In the genomic region with DNA sequence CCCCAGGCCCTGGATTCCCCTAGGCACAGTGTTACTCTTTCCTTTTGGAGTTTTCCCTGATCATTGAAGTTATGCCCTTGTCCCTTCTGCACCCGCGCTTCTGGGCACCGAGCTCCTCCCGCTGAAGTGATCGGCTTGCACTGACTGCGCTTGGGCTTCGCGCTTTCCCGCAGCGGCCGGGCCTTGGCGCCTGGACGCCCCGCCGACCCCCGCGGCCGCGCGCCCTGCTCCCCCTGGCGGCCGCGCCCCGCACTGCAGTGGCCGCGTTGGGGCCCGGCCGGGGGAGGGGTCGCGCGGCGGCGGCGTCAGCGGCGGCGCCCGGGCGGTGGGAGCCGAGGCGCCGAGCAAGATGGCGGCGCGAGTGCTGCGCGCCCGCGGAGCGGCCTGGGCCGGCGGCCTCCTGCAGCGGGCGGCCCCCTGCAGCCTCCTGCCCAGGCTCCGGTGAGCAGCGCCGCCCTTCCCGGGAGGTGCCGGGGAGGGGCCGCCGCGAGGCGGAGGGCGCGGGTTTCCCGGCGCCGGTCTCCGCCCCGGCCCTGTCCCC, we compare ENCODE assay signal across 1 cellular context.
TF ChIP-seq lines count a peak whose summit lies in the region.

A gene (plus strand): TSS at position 325 of the 541 bp plus-strand sequence. CDS start 25 bp downstream, at position 350.

TF ChIP-seq in K562, 482 proteins besides CTCF, POLR2A, EP300 and RAD21 (continued from another document and continues in another):
- TF ChIP-seq NFXL1 (CRISPR knock-in tag; IDR thresholded peaks at IDR 0.05) (no peak), GTF2F1 (IDR thresholded peaks at IDR 0.05; ENCODE audit: low read depth, low read length) (no peak), RBBP5 (IDR thresholded peaks at IDR 0.05; ENCODE audit: borderline replicate concordance, insufficient read depth, low read length, poor library complexity, severe bottlenecking) (peak; percentile 86), NONO (IDR thresholded peaks at IDR 0.05; ENCODE audit: low read depth in 2 of 2, low read length in 1 of 2) (peak; percentile 67 to 71; a peak in 3 of 4 replicates), PHF8 (IDR thresholded peaks at IDR 0.05; ENCODE audit: borderline replicate concordance, low read length) (peak; percentile 93; the same call in 1 of the 2 replicates), RUNX1 (IDR thresholded peaks at IDR 0.05; ENCODE audit: low read depth) (no peak), ZBTB8A (IDR thresholded peaks at IDR 0.05; ENCODE audit: partially characterized antibody) (no peak), RFX7 (CRISPR knock-in tag; IDR thresholded peaks at IDR 0.05) (no peak), YY1 (IDR thresholded peaks at IDR 0.05; ENCODE audit: borderline replicate concordance in 1 of 3, control insufficient read depth in 1 of 3, extremely low read depth in 1 of 3, insufficient read depth in 3 of 3, insufficient read length in 1 of 3, insufficient replicate concordance in 2 of 3, low read depth in 1 of 3, low read length in 2 of 3) (peak; percentile 79 to 95 (median 93)), MECOM (CRISPR knock-in tag; IDR thresholded peaks at IDR 0.05) (no peak), SMAD4 (CRISPR knock-in tag; conservative IDR thresholded peaks at IDR 0.05) (peak; percentile 73), ZNF175 (CRISPR knock-in tag; IDR thresholded peaks at IDR 0.05; ENCODE audit: low read depth) (peak; percentile 44; the same call in 1 of the 2 replicates), C11orf30 (IDR thresholded peaks at IDR 0.05; ENCODE audit: low read depth) (no peak), GTF2A2 (tag; IDR thresholded peaks at IDR 0.05) (no peak), MYNN (IDR thresholded peaks at IDR 0.05) (no peak), MYNN (CRISPR knock-in tag; IDR thresholded peaks at IDR 0.05) (no peak), CBX8 (IDR thresholded peaks at IDR 0.05; ENCODE audit: borderline replicate concordance, extremely low read depth, low read depth, low read length, poor library complexity, severe bottlenecking) (no peak), MAZ (CRISPR knock-in tag; conservative IDR thresholded peaks at IDR 0.05 in 1 of 2, IDR thresholded peaks at IDR 0.05 in 1 of 2) (peak in 1 of 2 experiments; percentile 78; a peak in 1 of 4 replicates), ARID2 (IDR thresholded peaks at IDR 0.05) (no peak), HMGN3 (IDR thresholded peaks at IDR 0.05; ENCODE audit: borderline replicate concordance, extremely low read depth, insufficient read length, low read depth, low read length) (peak; percentile 44), MYBL2 (IDR thresholded peaks at IDR 0.05; ENCODE audit: low read depth) (no peak), MYBL2 (CRISPR knock-in tag; IDR thresholded peaks at IDR 0.05; ENCODE audit: borderline replicate concordance) (no peak), NFIC (IDR thresholded peaks at IDR 0.05) (no peak), TOE1 (IDR thresholded peaks at IDR 0.05; ENCODE audit: borderline replicate concordance) (no peak), TOE1 (CRISPR knock-in tag; IDR thresholded peaks at IDR 0.05; ENCODE audit: borderline replicate concordance, low read depth) (no peak), STAG1 (CRISPR knock-in tag; IDR thresholded peaks at IDR 0.05; ENCODE audit: borderline replicate concordance) (no peak), POLR2G (IDR thresholded peaks at IDR 0.05; ENCODE audit: low read depth, low read length) (peak; percentile 91), ESRRA (IDR thresholded peaks at IDR 0.05; ENCODE audit: borderline replicate concordance, low read depth) (no peak), ATF7 (IDR thresholded peaks at IDR 0.05) (no peak), MCM2 (IDR thresholded peaks at IDR 0.05; ENCODE audit: low read depth) (no peak), LCOR (CRISPR knock-in tag; IDR thresholded peaks at IDR 0.05) (no peak), HCFC1 (IDR thresholded peaks at IDR 0.05; ENCODE audit: low read depth, low read length) (peak; percentile 31; the same call in 1 of the 2 replicates), SRF (CRISPR knock-in tag; IDR thresholded peaks at IDR 0.05) (no peak), DACH1 (IDR thresholded peaks at IDR 0.05; ENCODE audit: partially characterized antibody) (no peak), MYC (IDR thresholded peaks at IDR 0.05; ENCODE audit: low read depth, low read length) (peak; percentile 44; the same call in 1 of the 2 replicates), MYC (CRISPR knock-in tag; IDR thresholded peaks at IDR 0.05; ENCODE audit: borderline replicate concordance, low read depth) (no peak), CCAR2 (IDR thresholded peaks at IDR 0.05; ENCODE audit: low read depth, low read length) (no peak), FOXA3 (CRISPR knock-in tag; conservative IDR thresholded peaks at IDR 0.05 in 1 of 2, IDR thresholded peaks at IDR 0.05 in 1 of 2) (no peak), GABPA (tag; conservative IDR thresholded peaks at IDR 0.05; ENCODE audit: low read depth) (0 out of 2 replicates have a peak, but pooled peaks have one; percentile 22), CTBP1 (IDR thresholded peaks at IDR 0.05; ENCODE audit: borderline replicate concordance) (peak; percentile 15; the same call in 1 of the 2 replicates), SIN3A (IDR thresholded peaks at IDR 0.05; ENCODE audit: borderline replicate concordance in 2 of 2, control insufficient read depth in 1 of 2, low read depth in 2 of 2, low read length in 2 of 2) (peak; percentile 13 to 31; a peak in 1 of 4 replicates)
- TF ChIP-seq, protein P1, sequence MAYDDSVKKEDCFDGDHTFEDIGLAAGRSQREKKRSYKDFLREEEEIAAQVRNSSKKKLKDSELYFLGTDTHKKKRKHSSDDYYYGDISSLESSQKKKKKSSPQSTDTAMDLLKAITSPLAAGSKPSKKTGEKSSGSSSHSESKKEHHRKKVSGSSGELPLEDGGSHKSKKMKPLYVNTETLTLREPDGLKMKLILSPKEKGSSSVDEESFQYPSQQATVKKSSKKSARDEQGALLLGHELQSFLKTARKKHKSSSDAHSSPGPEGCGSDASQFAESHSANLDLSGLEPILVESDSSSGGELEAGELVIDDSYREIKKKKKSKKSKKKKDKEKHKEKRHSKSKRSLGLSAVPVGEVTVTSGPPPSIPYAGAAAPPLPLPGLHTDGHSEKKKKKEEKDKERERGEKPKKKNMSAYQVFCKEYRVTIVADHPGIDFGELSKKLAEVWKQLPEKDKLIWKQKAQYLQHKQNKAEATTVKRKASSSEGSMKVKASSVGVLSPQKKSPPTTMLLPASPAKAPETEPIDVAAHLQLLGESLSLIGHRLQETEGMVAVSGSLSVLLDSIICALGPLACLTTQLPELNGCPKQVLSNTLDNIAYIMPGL (CRISPR knock-in tag; IDR thresholded peaks at IDR 0.05) = no peak
- TF ChIP-seq, protein P2, sequence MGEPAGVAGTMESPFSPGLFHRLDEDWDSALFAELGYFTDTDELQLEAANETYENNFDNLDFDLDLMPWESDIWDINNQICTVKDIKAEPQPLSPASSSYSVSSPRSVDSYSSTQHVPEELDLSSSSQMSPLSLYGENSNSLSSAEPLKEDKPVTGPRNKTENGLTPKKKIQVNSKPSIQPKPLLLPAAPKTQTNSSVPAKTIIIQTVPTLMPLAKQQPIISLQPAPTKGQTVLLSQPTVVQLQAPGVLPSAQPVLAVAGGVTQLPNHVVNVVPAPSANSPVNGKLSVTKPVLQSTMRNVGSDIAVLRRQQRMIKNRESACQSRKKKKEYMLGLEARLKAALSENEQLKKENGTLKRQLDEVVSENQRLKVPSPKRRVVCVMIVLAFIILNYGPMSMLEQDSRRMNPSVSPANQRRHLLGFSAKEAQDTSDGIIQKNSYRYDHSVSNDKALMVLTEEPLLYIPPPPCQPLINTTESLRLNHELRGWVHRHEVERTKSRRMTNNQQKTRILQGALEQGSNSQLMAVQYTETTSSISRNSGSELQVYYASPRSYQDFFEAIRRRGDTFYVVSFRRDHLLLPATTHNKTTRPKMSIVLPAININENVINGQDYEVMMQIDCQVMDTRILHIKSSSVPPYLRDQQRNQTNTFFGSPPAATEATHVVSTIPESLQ (CRISPR knock-in tag; IDR thresholded peaks at IDR 0.05) = no peak
- TF ChIP-seq, protein P3, sequence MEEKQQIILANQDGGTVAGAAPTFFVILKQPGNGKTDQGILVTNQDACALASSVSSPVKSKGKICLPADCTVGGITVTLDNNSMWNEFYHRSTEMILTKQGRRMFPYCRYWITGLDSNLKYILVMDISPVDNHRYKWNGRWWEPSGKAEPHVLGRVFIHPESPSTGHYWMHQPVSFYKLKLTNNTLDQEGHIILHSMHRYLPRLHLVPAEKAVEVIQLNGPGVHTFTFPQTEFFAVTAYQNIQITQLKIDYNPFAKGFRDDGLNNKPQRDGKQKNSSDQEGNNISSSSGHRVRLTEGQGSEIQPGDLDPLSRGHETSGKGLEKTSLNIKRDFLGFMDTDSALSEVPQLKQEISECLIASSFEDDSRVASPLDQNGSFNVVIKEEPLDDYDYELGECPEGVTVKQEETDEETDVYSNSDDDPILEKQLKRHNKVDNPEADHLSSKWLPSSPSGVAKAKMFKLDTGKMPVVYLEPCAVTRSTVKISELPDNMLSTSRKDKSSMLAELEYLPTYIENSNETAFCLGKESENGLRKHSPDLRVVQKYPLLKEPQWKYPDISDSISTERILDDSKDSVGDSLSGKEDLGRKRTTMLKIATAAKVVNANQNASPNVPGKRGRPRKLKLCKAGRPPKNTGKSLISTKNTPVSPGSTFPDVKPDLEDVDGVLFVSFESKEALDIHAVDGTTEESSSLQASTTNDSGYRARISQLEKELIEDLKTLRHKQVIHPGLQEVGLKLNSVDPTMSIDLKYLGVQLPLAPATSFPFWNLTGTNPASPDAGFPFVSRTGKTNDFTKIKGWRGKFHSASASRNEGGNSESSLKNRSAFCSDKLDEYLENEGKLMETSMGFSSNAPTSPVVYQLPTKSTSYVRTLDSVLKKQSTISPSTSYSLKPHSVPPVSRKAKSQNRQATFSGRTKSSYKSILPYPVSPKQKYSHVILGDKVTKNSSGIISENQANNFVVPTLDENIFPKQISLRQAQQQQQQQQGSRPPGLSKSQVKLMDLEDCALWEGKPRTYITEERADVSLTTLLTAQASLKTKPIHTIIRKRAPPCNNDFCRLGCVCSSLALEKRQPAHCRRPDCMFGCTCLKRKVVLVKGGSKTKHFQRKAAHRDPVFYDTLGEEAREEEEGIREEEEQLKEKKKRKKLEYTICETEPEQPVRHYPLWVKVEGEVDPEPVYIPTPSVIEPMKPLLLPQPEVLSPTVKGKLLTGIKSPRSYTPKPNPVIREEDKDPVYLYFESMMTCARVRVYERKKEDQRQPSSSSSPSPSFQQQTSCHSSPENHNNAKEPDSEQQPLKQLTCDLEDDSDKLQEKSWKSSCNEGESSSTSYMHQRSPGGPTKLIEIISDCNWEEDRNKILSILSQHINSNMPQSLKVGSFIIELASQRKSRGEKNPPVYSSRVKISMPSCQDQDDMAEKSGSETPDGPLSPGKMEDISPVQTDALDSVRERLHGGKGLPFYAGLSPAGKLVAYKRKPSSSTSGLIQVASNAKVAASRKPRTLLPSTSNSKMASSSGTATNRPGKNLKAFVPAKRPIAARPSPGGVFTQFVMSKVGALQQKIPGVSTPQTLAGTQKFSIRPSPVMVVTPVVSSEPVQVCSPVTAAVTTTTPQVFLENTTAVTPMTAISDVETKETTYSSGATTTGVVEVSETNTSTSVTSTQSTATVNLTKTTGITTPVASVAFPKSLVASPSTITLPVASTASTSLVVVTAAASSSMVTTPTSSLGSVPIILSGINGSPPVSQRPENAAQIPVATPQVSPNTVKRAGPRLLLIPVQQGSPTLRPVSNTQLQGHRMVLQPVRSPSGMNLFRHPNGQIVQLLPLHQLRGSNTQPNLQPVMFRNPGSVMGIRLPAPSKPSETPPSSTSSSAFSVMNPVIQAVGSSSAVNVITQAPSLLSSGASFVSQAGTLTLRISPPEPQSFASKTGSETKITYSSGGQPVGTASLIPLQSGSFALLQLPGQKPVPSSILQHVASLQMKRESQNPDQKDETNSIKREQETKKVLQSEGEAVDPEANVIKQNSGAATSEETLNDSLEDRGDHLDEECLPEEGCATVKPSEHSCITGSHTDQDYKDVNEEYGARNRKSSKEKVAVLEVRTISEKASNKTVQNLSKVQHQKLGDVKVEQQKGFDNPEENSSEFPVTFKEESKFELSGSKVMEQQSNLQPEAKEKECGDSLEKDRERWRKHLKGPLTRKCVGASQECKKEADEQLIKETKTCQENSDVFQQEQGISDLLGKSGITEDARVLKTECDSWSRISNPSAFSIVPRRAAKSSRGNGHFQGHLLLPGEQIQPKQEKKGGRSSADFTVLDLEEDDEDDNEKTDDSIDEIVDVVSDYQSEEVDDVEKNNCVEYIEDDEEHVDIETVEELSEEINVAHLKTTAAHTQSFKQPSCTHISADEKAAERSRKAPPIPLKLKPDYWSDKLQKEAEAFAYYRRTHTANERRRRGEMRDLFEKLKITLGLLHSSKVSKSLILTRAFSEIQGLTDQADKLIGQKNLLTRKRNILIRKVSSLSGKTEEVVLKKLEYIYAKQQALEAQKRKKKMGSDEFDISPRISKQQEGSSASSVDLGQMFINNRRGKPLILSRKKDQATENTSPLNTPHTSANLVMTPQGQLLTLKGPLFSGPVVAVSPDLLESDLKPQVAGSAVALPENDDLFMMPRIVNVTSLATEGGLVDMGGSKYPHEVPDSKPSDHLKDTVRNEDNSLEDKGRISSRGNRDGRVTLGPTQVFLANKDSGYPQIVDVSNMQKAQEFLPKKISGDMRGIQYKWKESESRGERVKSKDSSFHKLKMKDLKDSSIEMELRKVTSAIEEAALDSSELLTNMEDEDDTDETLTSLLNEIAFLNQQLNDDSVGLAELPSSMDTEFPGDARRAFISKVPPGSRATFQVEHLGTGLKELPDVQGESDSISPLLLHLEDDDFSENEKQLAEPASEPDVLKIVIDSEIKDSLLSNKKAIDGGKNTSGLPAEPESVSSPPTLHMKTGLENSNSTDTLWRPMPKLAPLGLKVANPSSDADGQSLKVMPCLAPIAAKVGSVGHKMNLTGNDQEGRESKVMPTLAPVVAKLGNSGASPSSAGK (IDR thresholded peaks at IDR 0.05) = peak; percentile 56
- TF ChIP-seq, protein P4, sequence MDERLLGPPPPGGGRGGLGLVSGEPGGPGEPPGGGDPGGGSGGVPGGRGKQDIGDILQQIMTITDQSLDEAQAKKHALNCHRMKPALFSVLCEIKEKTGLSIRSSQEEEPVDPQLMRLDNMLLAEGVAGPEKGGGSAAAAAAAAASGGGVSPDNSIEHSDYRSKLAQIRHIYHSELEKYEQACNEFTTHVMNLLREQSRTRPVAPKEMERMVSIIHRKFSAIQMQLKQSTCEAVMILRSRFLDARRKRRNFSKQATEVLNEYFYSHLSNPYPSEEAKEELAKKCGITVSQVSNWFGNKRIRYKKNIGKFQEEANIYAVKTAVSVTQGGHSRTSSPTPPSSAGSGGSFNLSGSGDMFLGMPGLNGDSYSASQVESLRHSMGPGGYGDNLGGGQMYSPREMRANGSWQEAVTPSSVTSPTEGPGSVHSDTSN (CRISPR knock-in tag; IDR thresholded peaks at IDR 0.05; ENCODE audit: low read depth) = no peak
- TF ChIP-seq, protein P4 (tag; conservative IDR thresholded peaks at IDR 0.05; ENCODE audit: low read depth) = no peak
